In the genomic region with DNA sequence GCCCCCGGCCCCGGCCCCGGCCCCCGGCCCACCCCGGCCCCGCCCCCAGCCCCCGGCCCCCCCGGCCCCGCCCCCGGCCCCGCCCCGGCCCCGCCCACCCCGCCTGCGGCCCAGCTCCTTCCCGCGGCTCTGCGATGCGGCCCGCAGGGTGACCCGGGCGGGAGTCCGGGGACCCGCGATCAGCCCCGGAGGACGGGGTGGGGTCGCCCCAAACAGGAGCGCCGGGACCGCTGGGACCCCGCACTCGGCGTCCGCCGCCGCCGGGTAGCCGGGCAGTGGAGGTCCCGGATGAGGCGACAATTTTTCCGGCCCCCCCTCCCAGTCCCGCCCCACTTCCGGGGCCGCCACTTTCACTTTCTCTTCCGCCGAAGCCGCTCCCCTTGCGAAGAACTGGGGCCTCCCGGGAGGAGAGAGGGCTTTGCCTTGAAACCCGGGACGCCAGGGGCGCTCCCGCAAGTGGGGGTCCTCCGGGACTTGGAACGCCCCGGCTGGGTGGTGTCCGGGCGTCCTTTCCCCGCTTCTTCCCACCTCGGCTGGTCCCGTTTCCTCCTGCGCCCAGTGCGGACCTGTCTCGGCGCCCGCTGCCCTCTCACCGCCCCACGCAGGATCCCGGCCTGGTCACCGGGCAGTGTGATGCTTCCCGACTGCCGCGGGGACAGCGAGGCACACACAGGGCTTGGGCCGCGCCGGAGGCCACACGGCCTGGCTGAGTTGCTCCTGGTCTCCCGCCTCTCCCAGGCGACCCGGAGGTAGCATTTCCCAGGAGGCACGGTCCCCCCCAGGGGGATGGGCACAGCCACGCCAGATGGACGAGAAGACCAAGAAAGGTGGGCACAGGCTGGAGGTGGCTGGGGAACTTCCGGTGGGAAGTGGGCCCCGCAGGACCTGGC, we compare ENCODE assay signal across 8 cellular contexts. TPM values are rescaled to one million over a fixed set of nuclear protein-coding genes. Genes with fewer than 3 reads are reported as not detected.
DNase-seq lines count a peak whose midpoint lies in the region; ATAC-seq and TF ChIP-seq lines count a peak whose summit lies in the region.

Gene RBCK1 (plus strand): TSS at position 347 of the 890 bp plus-strand sequence. CDS start 459 bp downstream, at position 806.

- TF ChIP-seq POLR2A in GM15510 (IDR thresholded peaks at IDR 0.05; ENCODE audit: borderline replicate concordance, extremely low read depth, insufficient read length) (peak; percentile 65), uterus (IDR thresholded peaks at IDR 0.05) (peak; percentile 23 to 41)

- peaks cover 6% of the 10 kb centered on the region for H3K4me1 ChIP-seq in right cardiac atrium (ENCODE audit: control insufficient read depth, insufficient read depth, low read length)
- H3K4me1 ChIP-seq in rectal smooth muscle tissue (ENCODE audit: control insufficient read depth, insufficient read depth, low read length) = peaks cover 12% of the 10 kb centered on the region
- peaks cover 0 to 7% of the 10 kb centered on the region in 2 donors for H3K4me1 ChIP-seq in uterus

- H3K36me3 ChIP-seq in rectal smooth muscle tissue (ENCODE audit: control insufficient read depth, insufficient read depth, low read length) (peaks cover 2% of the 10 kb centered on the region), uterus (no peaks in the 10 kb centered on the region)

- H3K27ac ChIP-seq in angular gyrus (ENCODE audit: low read depth, low read length) (peak within 1 kb of the TSS; percentile 77), right cardiac atrium (ENCODE audit: low read length) (peak within 1 kb of the TSS; percentile 87), rectal smooth muscle tissue (ENCODE audit: low read depth, low read length) (peak within 1 kb of the TSS; percentile 86), uterus (peak within 1 kb of the TSS; percentile 96 to 98)

- TF ChIP-seq CTCF in uterus (IDR thresholded peaks at IDR 0.05) = no peak

- ATAC-seq in HG02840 (IDR thresholded peaks at IDR 0.05; ENCODE audit: low FRiP score, unreplicated experiment) (peak; percentile 65), right cardiac atrium (peak; percentile 91 to 94)

- intact Hi-C loops in T-helper 2 cell treated with Interferon-gamma antibody and Interleukin-4, amounts not matched to agents 100 ng/mL and 5 ng/mL, for 36 hours (cut with micrococcal nuclease) = loop anchor here (1.0 to 10.0 kb wide), 6 partner anchors 25 to 427 kb away; partner anchors contain the start of genes FAM110A, NRSN2 and TBC1D20
- intact Hi-C loops in right cardiac atrium (cut with DNase I) (no loop called here), uterus (cut with DNase I; ENCODE audit: low total_unique reads) (no loop called here)

- H3K4me3 ChIP-seq in right cardiac atrium (ENCODE audit: low read length) (peak within 1 kb of the TSS; percentile 89), rectal smooth muscle tissue (ENCODE audit: low read length) (peak within 1 kb of the TSS; percentile 98), uterus (peak within 1 kb of the TSS; percentile 81 to 100)

- DNase-seq in NCI-H1436 (lab: John Stamatoyannopoulos, UW) (peak; percentile 80), right cardiac atrium (peak; percentile 87 to 95 (median 93)), uterus (peak; percentile 86 to 90)

- H3K27me3 ChIP-seq in right cardiac atrium (ENCODE audit: control insufficient read depth, insufficient read depth) = no peaks in the 10 kb centered on the region
- H3K27me3 ChIP-seq in rectal smooth muscle tissue (ENCODE audit: control insufficient read depth, insufficient read depth, low read length) = no peaks in the 10 kb centered on the region
- no peaks in the 10 kb centered on the region for H3K27me3 ChIP-seq in uterus

- WGBS in right cardiac atrium = under 1% methylated on average over 72 of the region's 87 CpGs

- H3K9ac ChIP-seq in rectal smooth muscle tissue (ENCODE audit: low read length) = peak within 1 kb of the TSS; percentile 84

- H3K9me3 ChIP-seq in right cardiac atrium (ENCODE audit: control insufficient read depth, low read length) = no peaks in the 10 kb centered on the region
- H3K9me3 ChIP-seq in uterus = no peaks in the 10 kb centered on the region

RNA-seq across cellular contexts. Expression of gene RBCK1, which starts in this region (rescaled TPM):
- 116 and 118 TPM in 2 replicates for total RNA-seq in T-helper 2 cell treated with Interferon-gamma antibody and Interleukin-4, amounts not matched to agents 100 ng/mL and 5 ng/mL, for 36 hours
- 10 to 100 TPM; 42.1 to 52.4 (median 45.9) TPM for total RNA-seq in right cardiac atrium
- 48.0 TPM for polyA plus RNA-seq in right cardiac atrium
- total RNA-seq in uterus = 10 to 100 TPM; 57.9 to 86.3 (median 64.6) TPM

Comparison
In these comparisons a context has a peak if more than half of its experiments do, and no peak if none do; other contexts are left out.
1. Peak in every context shown above with its lines: DNase-seq, ATAC-seq, H3K4me3 ChIP-seq and H3K27ac ChIP-seq.